20 cellular contexts compared by ENCODE assay signal in the genomic region with DNA sequence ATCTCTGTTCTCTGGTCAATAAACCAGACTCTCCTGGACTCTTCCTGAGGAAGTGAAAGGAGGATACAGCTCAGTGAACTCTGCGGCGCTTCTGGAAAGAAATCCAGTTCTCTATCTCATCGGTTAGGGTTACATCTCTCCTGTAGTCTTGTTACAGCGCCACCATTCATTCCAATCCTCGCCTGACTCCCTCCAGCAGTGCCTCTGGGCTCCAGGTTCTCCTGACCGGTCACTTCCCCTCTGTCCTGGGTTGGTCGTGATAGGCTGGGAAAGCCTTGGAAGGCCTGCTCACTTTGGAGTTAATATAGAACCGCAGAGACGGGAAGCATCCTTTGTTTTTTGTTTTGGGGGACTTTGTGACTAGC.
DNase-seq lines count a peak whose midpoint lies in the region; ATAC-seq and TF ChIP-seq lines count a peak whose summit lies in the region.
"Had no signal": no experiment of that assay in that cellular context is flagged by ENCODE, and none has a peak within 500 bp of the region (broad histone marks: within the 10 kb centered on the region; RNA-seq: fewer than 3 reads in every experiment).

No MANE protein-coding gene starts in this region.

- H3K36me3 Mint-ChIP-seq in glutamatergic neuron (ENCODE audit: unreplicated experiment), result no peaks in the 10 kb centered on the region
- H3K36me3 Mint-ChIP-seq: CD4-positive, CD25-positive, alpha-beta regulatory T cell; T-cell had no signal

- no peak overlapping the region for H3K4me3 Mint-ChIP-seq in glutamatergic neuron (ENCODE audit: unreplicated experiment)
- H3K4me3 Mint-ChIP-seq: CD4-positive, CD25-positive, alpha-beta regulatory T cell; IgD-negative memory B cell; T-cell had no signal

- H3K27ac ChIP-seq in esophagus squamous epithelium, result peak overlapping the region in 3 of 4 donors; percentile 22 to 66 (median 27)
- H3K27ac ChIP-seq in sigmoid colon, result peak overlapping the region; percentile 8 to 34 (median 20)

- no peak for TF ChIP-seq CTCF in esophagus squamous epithelium (IDR thresholded peaks at IDR 0.05)
- TF ChIP-seq CTCF in sigmoid colon (IDR thresholded peaks at IDR 0.05), result no peak
- TF ChIP-seq CTCF in glutamatergic neuron (IDR thresholded peaks at IDR 0.05; ENCODE audit: partially characterized antibody, unreplicated experiment), result no peak

- H3K9me3 Mint-ChIP-seq in glutamatergic neuron (ENCODE audit: unreplicated experiment), result peaks cover 1% of the 10 kb centered on the region
- H3K9me3 Mint-ChIP-seq: T-cell had no signal

- intact Hi-C loops in esophagus squamous epithelium (cut with DNase I) (no loop called here), sigmoid colon (cut with DNase I) (no loop called here)

- H3K4me1 ChIP-seq in esophagus squamous epithelium, result peaks cover 0 to 7% (median 0%) of the 10 kb centered on the region in 3 donors
- no peaks in the 10 kb centered on the region for H3K4me1 ChIP-seq in sigmoid colon

- TF ChIP-seq POLR2A in esophagus squamous epithelium (IDR thresholded peaks at IDR 0.05) (no peak), sigmoid colon (IDR thresholded peaks at IDR 0.05) (no peak)

- peak; percentile 46 for DNase-seq in HK-2 (ENCODE audit: unreplicated experiment)
- DNase-seq in esophagus squamous epithelium (lab: John Stamatoyannopoulos, UW), result no peak
- peak; percentile 90 for DNase-seq in left kidney (ENCODE audit: low read depth, low spot score)
- DNase-seq in sigmoid colon, result no peak
- DNase-seq in anterior cingulate cortex (lab: John Stamatoyannopoulos, UW), result no peak
- no peak for DNase-seq in stimulated activated CD4-positive, alpha-beta T cell treated with anti-CD3 and anti-CD28 coated beads, Interleukin-15, amount 100 ng/mL, for 24 hours
- DNase-seq in glutamatergic neuron, result no peak
- DNase-seq: activated naive CD4-positive, alpha-beta T cell; activated T-cell treated with anti-CD3 and anti-CD28 coated beads for 4 hours; amygdala; CD4-positive, CD25-positive, alpha-beta regulatory T cell; effector CD4-positive, alpha-beta T cell; GOT3; hippocampal formation; left colon; NCI-H1930; NCI-H510A treated with DMSO at 0.1 percent for 48 hours; T-cell had no signal

- H3K27me3 Mint-ChIP-seq in glutamatergic neuron (ENCODE audit: unreplicated experiment), result no peaks in the 10 kb centered on the region

- 61 to 71% methylated on average over 7 to 9 of the region's 9 CpGs for WGBS in esophagus squamous epithelium, 2 donors
- 82 to 91% methylated on average over 9 of the region's 9 CpGs for WGBS in sigmoid colon, 2 donors

- ATAC-seq in GM19351 (IDR thresholded peaks at IDR 0.05; ENCODE audit: unreplicated experiment), result no peak
- ATAC-seq: left colon, T-cell had no signal

- H3K27ac Mint-ChIP-seq in glutamatergic neuron (ENCODE audit: unreplicated experiment), result no peak overlapping the region
- H3K27ac Mint-ChIP-seq: CD4-positive, CD25-positive, alpha-beta regulatory T cell; IgD-negative memory B cell; T-cell had no signal

- no peaks in the 10 kb centered on the region for H3K27me3 ChIP-seq in esophagus squamous epithelium
- H3K27me3 ChIP-seq in sigmoid colon, result no peaks in the 10 kb centered on the region

- H3K9me3 ChIP-seq in esophagus squamous epithelium, result no peaks in the 10 kb centered on the region
- no peaks in the 10 kb centered on the region for H3K9me3 ChIP-seq in sigmoid colon

- H3K36me3 ChIP-seq in esophagus squamous epithelium, result no peaks in the 10 kb centered on the region
- H3K36me3 ChIP-seq in sigmoid colon, result no peaks in the 10 kb centered on the region

- TF ChIP-seq EP300 in sigmoid colon (IDR thresholded peaks at IDR 0.05), result no peak

- H3K4me3 ChIP-seq in esophagus squamous epithelium (no peak overlapping the region), sigmoid colon (no peak overlapping the region)

- H3K4me1 Mint-ChIP-seq in glutamatergic neuron (ENCODE audit: low read depth, unreplicated experiment), result peaks cover 2% of the 10 kb centered on the region
- H3K4me1 Mint-ChIP-seq: CD4-positive, CD25-positive, alpha-beta regulatory T cell; IgD-negative memory B cell; T-cell had no signal

Comparison
In these comparisons a context has a peak if more than half of its experiments do, and no peak if none do; other contexts are left out.
1. DNase-seq: peak in HK-2 (single experiment) and left kidney (single experiment); none in esophagus squamous epithelium (single experiment), sigmoid colon (single experiment), anterior cingulate cortex (0 of 58), stimulated activated CD4-positive, alpha-beta T cell treated with anti-CD3 and anti-CD28 coated beads, Interleukin-15, amount 100 ng/mL, for 24 hours (single experiment) and glutamatergic neuron (single experiment).